Comparison of ENCODE assay signal across 2 cellular contexts in the genomic region with DNA sequence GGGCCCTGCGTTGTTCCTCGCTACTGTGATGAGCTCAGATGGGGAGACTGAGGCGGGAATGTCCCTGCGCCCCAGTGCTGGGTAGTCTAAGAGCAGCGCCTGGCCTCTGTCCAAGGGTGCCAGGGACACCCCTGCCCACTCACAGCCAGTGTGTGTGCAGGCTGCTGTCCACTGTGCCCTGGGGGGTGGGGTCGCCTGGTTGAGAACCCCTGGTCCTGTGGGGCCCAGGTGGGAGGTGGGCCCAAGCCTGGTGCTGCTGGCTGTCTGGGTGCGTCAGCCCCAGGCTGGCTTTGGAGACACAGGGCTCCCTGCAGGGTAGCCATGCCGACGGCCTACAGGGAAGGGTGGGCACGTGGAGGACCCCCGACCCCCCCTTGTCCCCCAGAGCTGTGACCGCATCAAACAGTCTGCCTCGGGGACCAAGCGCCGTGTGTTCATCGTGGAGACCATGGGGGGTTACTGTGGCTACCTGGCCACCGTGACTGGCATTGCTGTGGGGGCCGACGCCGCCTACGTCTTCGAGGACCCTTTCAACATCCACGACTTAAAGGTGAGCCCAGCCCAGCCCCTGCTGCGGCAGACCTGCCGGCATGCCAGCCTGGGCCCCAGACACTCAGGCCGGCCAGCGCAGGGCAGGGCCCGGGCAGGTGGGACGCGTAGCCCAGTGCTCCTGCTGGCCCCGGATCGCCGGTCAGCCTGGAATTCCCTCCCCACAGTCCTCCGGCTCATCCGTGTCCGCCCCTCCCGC.
TF ChIP-seq lines count a peak whose summit lies in the region.

No MANE protein-coding gene starts in this region.

TF ChIP-seq in GM12878, 131 proteins besides CTCF, POLR2A, EP300 and RAD21:
- no peak for TF ChIP-seq NBN (IDR thresholded peaks at IDR 0.05)
- TF ChIP-seq POLR2AphosphoS2 (IDR thresholded peaks at IDR 0.05; ENCODE audit: low read depth, low read length), result 0 out of 2 replicates have a peak, but pooled peaks have one; percentile 9
- TF ChIP-seq, protein P1, sequence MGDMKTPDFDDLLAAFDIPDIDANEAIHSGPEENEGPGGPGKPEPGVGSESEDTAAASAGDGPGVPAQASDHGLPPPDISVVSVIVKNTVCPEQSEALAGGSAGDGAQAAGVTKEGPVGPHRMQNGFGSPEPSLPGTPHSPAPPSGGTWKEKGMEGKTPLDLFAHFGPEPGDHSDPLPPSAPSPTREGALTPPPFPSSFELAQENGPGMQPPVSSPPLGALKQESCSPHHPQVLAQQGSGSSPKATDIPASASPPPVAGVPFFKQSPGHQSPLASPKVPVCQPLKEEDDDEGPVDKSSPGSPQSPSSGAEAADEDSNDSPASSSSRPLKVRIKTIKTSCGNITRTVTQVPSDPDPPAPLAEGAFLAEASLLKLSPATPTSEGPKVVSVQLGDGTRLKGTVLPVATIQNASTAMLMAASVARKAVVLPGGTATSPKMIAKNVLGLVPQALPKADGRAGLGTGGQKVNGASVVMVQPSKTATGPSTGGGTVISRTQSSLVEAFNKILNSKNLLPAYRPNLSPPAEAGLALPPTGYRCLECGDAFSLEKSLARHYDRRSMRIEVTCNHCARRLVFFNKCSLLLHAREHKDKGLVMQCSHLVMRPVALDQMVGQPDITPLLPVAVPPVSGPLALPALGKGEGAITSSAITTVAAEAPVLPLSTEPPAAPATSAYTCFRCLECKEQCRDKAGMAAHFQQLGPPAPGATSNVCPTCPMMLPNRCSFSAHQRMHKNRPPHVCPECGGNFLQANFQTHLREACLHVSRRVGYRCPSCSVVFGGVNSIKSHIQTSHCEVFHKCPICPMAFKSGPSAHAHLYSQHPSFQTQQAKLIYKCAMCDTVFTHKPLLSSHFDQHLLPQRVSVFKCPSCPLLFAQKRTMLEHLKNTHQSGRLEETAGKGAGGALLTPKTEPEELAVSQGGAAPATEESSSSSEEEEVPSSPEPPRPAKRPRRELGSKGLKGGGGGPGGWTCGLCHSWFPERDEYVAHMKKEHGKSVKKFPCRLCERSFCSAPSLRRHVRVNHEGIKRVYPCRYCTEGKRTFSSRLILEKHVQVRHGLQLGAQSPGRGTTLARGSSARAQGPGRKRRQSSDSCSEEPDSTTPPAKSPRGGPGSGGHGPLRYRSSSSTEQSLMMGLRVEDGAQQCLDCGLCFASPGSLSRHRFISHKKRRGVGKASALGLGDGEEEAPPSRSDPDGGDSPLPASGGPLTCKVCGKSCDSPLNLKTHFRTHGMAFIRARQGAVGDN (IDR thresholded peaks at IDR 0.05), result no peak
- TF ChIP-seq REST (IDR thresholded peaks at IDR 0.05; ENCODE audit: low read depth, low read length), result no peak
- no peak for TF ChIP-seq SREBF2 (IDR thresholded peaks at IDR 0.05; ENCODE audit: low read length)

TF ChIP-seq in H1, 55 proteins besides CTCF, POLR2A, EP300 and RAD21:
- TF ChIP-seq JUN (IDR thresholded peaks at IDR 0.05; ENCODE audit: low read depth, low read length), result no peak
- TF ChIP-seq RXRA (IDR thresholded peaks at IDR 0.05; ENCODE audit: insufficient read depth, low read depth, low read length), result no peak
- no peak for TF ChIP-seq BCL11A (IDR thresholded peaks at IDR 0.05; ENCODE audit: low read depth in 2 of 2, low read length in 2 of 2)
- TF ChIP-seq CBX5 (IDR thresholded peaks at IDR 0.05; ENCODE audit: low read depth, low read length), result no peak
- no peak for TF ChIP-seq MAX (IDR thresholded peaks at IDR 0.05)
